In the genomic region with DNA sequence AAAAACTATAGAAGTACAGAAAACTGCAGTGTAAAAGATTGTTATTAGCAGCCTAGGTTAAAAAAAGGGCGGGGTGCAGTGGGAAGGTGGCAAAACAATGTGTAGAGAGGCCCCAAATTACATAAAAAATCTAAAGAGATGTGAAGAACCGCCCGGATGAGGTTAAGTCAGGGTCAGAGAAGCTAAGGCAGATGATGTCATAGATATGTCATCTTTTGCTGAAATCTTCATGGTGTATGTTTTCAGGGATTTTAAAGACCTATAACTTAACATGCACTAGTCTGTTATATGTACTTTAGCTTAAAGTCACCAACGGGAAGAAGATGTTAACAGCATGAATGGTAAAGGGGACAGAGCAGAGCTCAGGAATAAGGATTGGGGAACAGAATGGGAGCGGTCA, we compare ENCODE assay signal across 26 cellular contexts.
"Had no signal": no experiment of that assay in that cellular context is flagged by ENCODE, and none has a peak within 500 bp of the region (broad histone marks: within the 10 kb centered on the region; RNA-seq: fewer than 3 reads in every experiment).

No MANE protein-coding gene starts in this region.

- H3K27me3 Mint-ChIP-seq: natural killer cell treated with Interleukin-12 subunit alpha and Interleukin-12 subunit beta and Interleukin-15 and Interleukin-18, amount 100 ng/mL, for 72 hours; progenitor cell of endocrine pancreas had no signal

- H3K36me3 ChIP-seq: left ventricle myocardium inferior, ovary, right atrium auricular region, stomach, thyroid gland, transverse colon, upper lobe of left lung had no signal

- H3K27ac ChIP-seq: left ventricle myocardium inferior, ovary, right atrium auricular region, skin epidermis, stomach, testis, thyroid gland, transverse colon, upper lobe of left lung had no signal

- H3K27me3 ChIP-seq: ovary, right atrium auricular region, stomach, testis, thyroid gland, transverse colon, upper lobe of left lung had no signal

- H3K4me3 Mint-ChIP-seq: naive thymus-derived CD4-positive, alpha-beta T cell; natural killer cell treated with Interleukin-12 subunit alpha and Interleukin-12 subunit beta and Interleukin-15 and Interleukin-18, amount 100 ng/mL, for 72 hours; stimulated activated naive B cell treated with anti-CD40 and anti-IgM and Interleukin-4, amounts not matched to agents 10 μg/mL and 1 μg/mL and 100 μg/mL, for 72 hours had no signal

- H3K9me3 ChIP-seq: left ventricle myocardium inferior, mucosa of descending colon, ovary, right atrium auricular region, stomach, testis, thyroid gland, transverse colon, upper lobe of left lung had no signal

- DNase-seq: hippocampal formation; kidney; left colon; left ventricle myocardium inferior; midbrain; mucosa of descending colon; naive thymus-derived CD4-positive, alpha-beta T cell; ovary; stimulated activated CD4-positive, alpha-beta T cell treated with anti-CD3 and anti-CD28 coated beads, Interleukin-12 subunit alpha, Interleukin-12 subunit beta, amount 100 ng/mL, for 4 hours; stimulated activated CD4-positive, alpha-beta T cell treated with anti-CD3 and anti-CD28 coated beads, Interleukin-15, amount 100 ng/mL, for 24 hours; stimulated activated CD4-positive, alpha-beta T cell treated with anti-CD3 and anti-CD28 coated beads, Interleukin-2, amount 100 ng/mL, for 24 hours; stimulated activated CD4-positive, alpha-beta T cell treated with anti-CD3 and anti-CD28 coated beads, Interleukin-4, amount 100 ng/mL, for 1 hour; stimulated activated naive B cell treated with anti-CD40 and anti-IgM and Interleukin-4, amounts not matched to agents 10 μg/mL and 1 μg/mL and 100 μg/mL, for 72 hours; stimulated activated naive CD8-positive, alpha-beta T cell treated with anti-CD3 and anti-CD28 coated beads, Interleukin-15, Interleukin-2, amounts not matched to agents 100 U/mL and 50 U/mL, for 24 hours; stomach; testis; thyroid gland; transverse colon; upper lobe of left lung had no signal

- H3K4me1 Mint-ChIP-seq: naive thymus-derived CD4-positive, alpha-beta T cell; stimulated activated naive B cell treated with anti-CD40 and anti-IgM and Interleukin-4, amounts not matched to agents 10 μg/mL and 1 μg/mL and 100 μg/mL, for 72 hours had no signal

- ATAC-seq: left colon; mucosa of descending colon; naive thymus-derived CD4-positive, alpha-beta T cell; natural killer cell treated with Interleukin-12 subunit alpha and Interleukin-12 subunit beta and Interleukin-15 and Interleukin-18, amount 100 ng/mL, for 72 hours; sciatic nerve; stimulated activated naive B cell treated with anti-CD40 and anti-IgM and Interleukin-4, amounts not matched to agents 10 μg/mL and 1 μg/mL and 100 μg/mL, for 72 hours; stimulated activated naive CD8-positive, alpha-beta T cell treated with anti-CD3 and anti-CD28 coated beads, Interleukin-15, Interleukin-2, amounts not matched to agents 100 U/mL and 50 U/mL, for 24 hours had no signal

- H3K4me3 ChIP-seq: left ventricle myocardium inferior, lung, mucosa of descending colon, ovary, right atrium auricular region, skin epidermis, stomach, testis, thyroid gland, transverse colon, upper lobe of left lung had no signal

- H3K27ac Mint-ChIP-seq: naive thymus-derived CD4-positive, alpha-beta T cell; natural killer cell treated with Interleukin-12 subunit alpha and Interleukin-12 subunit beta and Interleukin-15 and Interleukin-18, amount 100 ng/mL, for 72 hours; progenitor cell of endocrine pancreas; stimulated activated naive B cell treated with anti-CD40 and anti-IgM and Interleukin-4, amounts not matched to agents 10 μg/mL and 1 μg/mL and 100 μg/mL, for 72 hours had no signal

- H3K9me3 Mint-ChIP-seq: naive thymus-derived CD4-positive, alpha-beta T cell; natural killer cell treated with Interleukin-12 subunit alpha and Interleukin-12 subunit beta and Interleukin-15 and Interleukin-18, amount 100 ng/mL, for 72 hours had no signal

- FAIRE-seq: kidney, urothelium cell line had no signal

- H3K4me1 ChIP-seq: left ventricle myocardium inferior, right atrium auricular region, stomach, testis, thyroid gland, transverse colon, upper lobe of left lung had no signal

- H3K36me3 Mint-ChIP-seq: naive thymus-derived CD4-positive, alpha-beta T cell; natural killer cell treated with Interleukin-12 subunit alpha and Interleukin-12 subunit beta and Interleukin-15 and Interleukin-18, amount 100 ng/mL, for 72 hours; stimulated activated naive B cell treated with anti-CD40 and anti-IgM and Interleukin-4, amounts not matched to agents 10 μg/mL and 1 μg/mL and 100 μg/mL, for 72 hours had no signal
